Comparison of ENCODE assay signal across 17 cellular contexts in the genomic region with DNA sequence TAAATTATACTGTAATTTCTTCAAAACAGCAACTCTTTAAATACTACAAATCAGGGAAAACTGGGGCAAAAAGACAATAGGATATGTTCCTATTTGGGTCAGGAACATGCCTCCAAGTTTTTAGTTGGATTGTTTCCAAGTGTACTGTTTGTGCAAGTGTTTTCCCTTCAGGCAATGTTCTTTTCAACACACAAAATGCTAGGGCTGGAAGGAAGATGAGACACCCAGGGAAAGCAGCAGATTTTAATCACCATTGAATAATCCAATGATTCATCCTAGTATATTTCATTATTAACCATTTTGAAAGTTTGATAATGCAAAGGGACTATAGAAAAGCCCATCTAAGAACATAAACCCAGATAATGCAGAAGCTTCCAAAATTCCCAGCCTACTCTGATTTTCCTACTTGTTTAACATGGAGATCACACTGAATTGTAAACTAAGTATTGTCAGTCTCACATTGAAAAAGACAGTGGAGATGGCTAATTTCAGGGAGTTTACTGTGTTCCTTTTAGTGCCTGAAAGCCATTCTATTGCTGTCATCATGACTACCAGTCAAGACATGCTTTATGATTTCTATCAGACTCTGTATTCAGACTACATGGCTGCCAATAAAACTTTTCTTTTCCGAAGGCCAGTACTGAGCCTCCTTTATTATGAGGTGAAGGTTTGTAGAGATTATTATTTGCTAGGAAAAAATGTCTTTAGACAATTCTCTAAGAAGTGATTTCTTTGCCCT. TPM values are rescaled to one million over a fixed set of nuclear protein-coding genes. Genes with fewer than 3 reads are reported as not detected.
DNase-seq lines count a peak whose midpoint lies in the region; ATAC-seq, FAIRE-seq and TF ChIP-seq lines count a peak whose summit lies in the region.
"Had no signal": no experiment of that assay in that cellular context is flagged by ENCODE, and none has a peak within 500 bp of the region (broad histone marks: within the 10 kb centered on the region; RNA-seq: fewer than 3 reads in every experiment).

No MANE protein-coding gene starts in this region.

- 0% methylated on average over 1 of the region's 1 CpG for WGBS in A549 (ENCODE audit: missing lambda C conversion rate)
- whole genome bisulfite sequencing in small intestine, 3 donors: 61 to 74% (median 64%) methylated on average over 1 of the region's 1 CpG

- CTCF ChIA-PET in A549 (lab: Yijun Ruan, JAX) (interaction anchor here (1.1 kb wide), 1 partner anchor 20 kb away, joined by 4 read pairs; no protein-coding TSS in a partner anchor), HCT116 (lab: Charles Lee) (no interaction called here)

- TF ChIP-seq EP300 in A549 (IDR thresholded peaks at IDR 0.05): peak in 1 of 2 experiments; percentile 24; a peak in 2 of 5 replicates

- H3K79me2 ChIP-seq in HCT116 (ENCODE audit: insufficient read depth, low read length): no peaks in the 10 kb centered on the region

- H3K4me3 ChIP-seq in A549 (no peak overlapping the region), HCT116 (replicated peaks in 1 of 2; ENCODE audit: low read depth in 1 of 2, low read length in 2 of 2) (peak overlapping the region in 1 of 2 experiments; percentile 30; a peak in 2 of 4 replicates), foreskin fibroblast (ENCODE audit: low read depth in 1 of 2, low read length in 2 of 2) (no peak overlapping the region), small intestine (ENCODE audit: low read depth in 1 of 2, low read length in 2 of 2) (no peak overlapping the region)
- H3K4me3 ChIP-seq: upper lobe of left lung had no signal

- H3K27me3 ChIP-seq in HCT116 (ENCODE audit: insufficient read depth, low read length): no peaks in the 10 kb centered on the region
- no peaks in the 10 kb centered on the region for H3K27me3 ChIP-seq in small intestine (ENCODE audit: control insufficient read depth in 2 of 2, insufficient read depth in 2 of 2, low read length in 2 of 2)
- H3K27me3 ChIP-seq: upper lobe of left lung had no signal

- H3K9me3 ChIP-seq in A549: no peaks in the 10 kb centered on the region
- H3K9me3 ChIP-seq in HCT116 (ENCODE audit: control insufficient read depth in 1 of 2, insufficient read depth in 1 of 2, low read depth in 1 of 2, low read length in 2 of 2): no peaks in the 10 kb centered on the region
- no peaks in the 10 kb centered on the region for H3K9me3 ChIP-seq in small intestine (ENCODE audit: control insufficient read depth, low read depth)
- H3K9me3 ChIP-seq: upper lobe of left lung had no signal

- H3K9me2 ChIP-seq in HCT116 (ENCODE audit: insufficient read depth): no peaks in the 10 kb centered on the region

- FAIRE-seq in A549 (lab: Jason Lieb, UNC) (peak; percentile 96), small intestine (lab: Jason Lieb, UNC) (no peak)
- FAIRE-seq: GM12892 had no signal

- no peak for TF ChIP-seq POLR2A in A549 (IDR thresholded peaks at IDR 0.05; ENCODE audit: low read length)
- TF ChIP-seq POLR2A in HCT116 (IDR thresholded peaks at IDR 0.05; ENCODE audit: borderline replicate concordance, extremely low read depth, insufficient read depth, insufficient read length): no peak

- POLR2A ChIA-PET in A549 (lab: Yijun Ruan, JAX): interaction anchor here (1.0 kb wide), 1 partner anchor 91 kb away, joined by 3 read pairs; no protein-coding TSS in a partner anchor
- POLR2A ChIA-PET in HCT116 (lab: Charles Lee): no interaction called here

- H3K4me2 ChIP-seq in A549 (peak overlapping the region; percentile 74), HCT116 (ENCODE audit: low read length) (peak overlapping the region; percentile 81)

- no peaks in the 10 kb centered on the region for H3K36me3 ChIP-seq in HCT116 (ENCODE audit: control insufficient read depth in 1 of 2, insufficient read depth in 2 of 2, low read length in 2 of 2)
- no peaks in the 10 kb centered on the region for H3K36me3 ChIP-seq in small intestine (ENCODE audit: control insufficient read depth in 2 of 2, insufficient read depth in 2 of 2, low read length in 2 of 2)
- H3K36me3 ChIP-seq: upper lobe of left lung had no signal

- TF ChIP-seq RAD21 in A549 (conservative IDR thresholded peaks at IDR 0.05 in 1 of 2, IDR thresholded peaks at IDR 0.05 in 1 of 2) (no peak; a peak in 1 of 5 replicates), HCT116 (IDR thresholded peaks at IDR 0.05; ENCODE audit: low read depth) (no peak)

- ATAC-seq in A549 (peak; percentile 21 to 55; a peak in 3 of 6 replicates), HCT116 (no peak), GM21360 (IDR thresholded peaks at IDR 0.05; ENCODE audit: unreplicated experiment) (no peak)

- peak overlapping the region; percentile 84 to 90 for H3K27ac ChIP-seq in A549
- H3K27ac ChIP-seq in HCT116 (ENCODE audit: low read depth, low read length): no peak overlapping the region
- no peak overlapping the region for H3K27ac ChIP-seq in small intestine (ENCODE audit: low read depth in 1 of 2, low read length in 1 of 2)
- H3K27ac ChIP-seq: upper lobe of left lung had no signal

- DNase-seq in A549 (ENCODE audit: low read depth in 1 of 2, low spot score in 1 of 2): peak in 1 of 2 experiments; percentile 44
- DNase-seq in HCT116 (ENCODE audit: low read depth, low spot score): no peak
- peak; percentile 37 for DNase-seq in amniotic epithelial cell (ENCODE audit: low read depth)
- DNase-seq in foreskin fibroblast: peak; percentile 61 to 85
- no peak for DNase-seq in NCI-H526 (lab: John Stamatoyannopoulos, UW)
- DNase-seq in small intestine: no peak
- DNase-seq in stimulated activated CD4-positive, alpha-beta T cell treated with anti-CD3 and anti-CD28 coated beads, Interleukin-4, amount 100 ng/mL, for 1 hour: no peak
- DNase-seq: activated CD4-positive, alpha-beta memory T cell treated with anti-CD3 and anti-CD28 coated beads, Interleukin-2, amount 10 ng/mL, durations not matched to agents 7 days and 5 days; activated gamma-delta T cell; AML-193; caudate nucleus; DMS53; MV-4-11; NCI-H526 treated with DMSO at 0.1 percent for 48 hours; upper lobe of left lung had no signal

- TF ChIP-seq CTCF in A549 (IDR thresholded peaks at IDR 0.05) (no peak), HCT116 (IDR thresholded peaks at IDR 0.05 in 2 of 3, conservative IDR thresholded peaks at IDR 0.05 in 1 of 3; ENCODE audit: borderline replicate concordance in 1 of 3, insufficient read depth in 1 of 3, low read depth in 2 of 3, low read length in 2 of 3) (no peak), foreskin fibroblast (IDR thresholded peaks at IDR 0.05; ENCODE audit: low read depth, low read length) (no peak)

- peaks cover 76% of the 10 kb centered on the region for H3K4me1 ChIP-seq in A549
- H3K4me1 ChIP-seq in HCT116 (ENCODE audit: control insufficient read depth in 1 of 2, insufficient read depth in 2 of 2, low read length in 2 of 2): peaks cover 14 to 59% of the 10 kb centered on the region in 2 experiments; a peak in 3 of 4 replicates
- no peaks in the 10 kb centered on the region for H3K4me1 ChIP-seq in small intestine (ENCODE audit: control insufficient read depth in 2 of 2, insufficient read depth in 1 of 2, low read depth in 1 of 2, low read length in 1 of 2)
- H3K4me1 ChIP-seq: upper lobe of left lung had no signal

- intact Hi-C loops in HCT116 (cut with micrococcal nuclease): no loop called here

- no peaks in the 10 kb centered on the region for H4K20me1 ChIP-seq in HCT116 (ENCODE audit: insufficient read depth)

- peak overlapping the region; percentile 61 for H2AFZ ChIP-seq in HCT116 (ENCODE audit: low read depth, low read length, poor library complexity, severe bottlenecking)

- peak overlapping the region; percentile 32 for H3K9ac ChIP-seq in HCT116 (ENCODE audit: low read length)

- RAD21 ChIA-PET in HCT116 (lab: Charles Lee; ENCODE audit: low non-redundant PET in 1 of 2, low total read pairs in 2 of 2, uncharacterized antibody in 2 of 2, unreplicated experiment in 2 of 2): no interaction called here

- BruUV-seq in HCT116 (replicated peaks; lab: Mats Ljungman, UMichigan): no TSS peak

TF ChIP-seq in A549, 52 proteins besides CTCF, POLR2A, EP300 and RAD21:
- TF ChIP-seq CHD4 (IDR thresholded peaks at IDR 0.05; ENCODE audit: borderline replicate concordance) (no peak), CEBPB (IDR thresholded peaks at IDR 0.05) (peak; percentile 38 to 46; a peak in 2 of 4 replicates), HDAC2 (IDR thresholded peaks at IDR 0.05) (no peak), JUNB (IDR thresholded peaks at IDR 0.05) (peak; percentile 40; the same call in 1 of the 2 replicates), GATA3 (IDR thresholded peaks at IDR 0.05; ENCODE audit: borderline replicate concordance) (peak; percentile 66; the same call in 1 of the 2 replicates), FOSL2 (IDR thresholded peaks at IDR 0.05) (peak; percentile 42), FOSL2 (CRISPR knock-in tag; IDR thresholded peaks at IDR 0.05) (peak; percentile 56)

TF ChIP-seq in HCT116, 20 proteins besides CTCF, POLR2A, EP300 and RAD21 (continues in another document):
- TF ChIP-seq FOSL1 (IDR thresholded peaks at IDR 0.05; ENCODE audit: low read depth) (peak; percentile 29; the same call in 1 of the 2 replicates), SRF (IDR thresholded peaks at IDR 0.05; ENCODE audit: low read depth) (no peak)

RNA-seq across cellular contexts. Expression of a gene that starts 38.6 kb away (rescaled TPM):
- polyA plus RNA-seq in A549 (2011; rRNA removed) (19.8 and 24.3 TPM in 2 replicates), A549 (2017; fragmentation: RNase III; extraction: RNeasy Plus Mini Kit Qiagen cat#74134 plus additional on column Dnase treatment) (12.5 to 14.2 TPM (median 13.0 TPM) in 3 replicates), small intestine (under 1 TPM in 1 of 3 donors, not detected in 2; 0.43 TPM)
- 8.7 and 9.9 TPM in 2 replicates for polyA plus RNA-seq in A549 (2012; cell fraction: cytosol; rRNA removed)
- 45.5 and 50.8 TPM in 2 replicates for polyA plus RNA-seq in A549 (2012; cell fraction: nucleus; rRNA removed)
- 20.6 and 21.2 TPM in 2 replicates for polyA minus RNA-seq in A549 (2011; rRNA and poly(A)+ RNA removed)
- total RNA-seq in HCT116 (2021; ENCODE audit: unreplicated experiment): 2.4 TPM
- polyA plus RNA-seq in HCT116 (2012): 0.09 and 0.43 TPM in 2 replicates
- total RNA-seq: activated CD4-positive, alpha-beta memory T cell treated with anti-CD3 and anti-CD28 coated beads, Interleukin-2, amount 10 ng/mL, durations not matched to agents 7 days and 5 days had no signal

RNA-seq across cellular contexts. Expression of a gene that starts 40.0 kb away (rescaled TPM):
- polyA plus RNA-seq in A549 (2011; rRNA removed): 48.6 and 67.8 TPM in 2 replicates
- polyA plus RNA-seq in A549 (2012; cell fraction: cytosol; rRNA removed): 16.3 and 18.7 TPM in 2 replicates
- polyA plus RNA-seq in A549 (2012; cell fraction: nucleus; rRNA removed): 114 and 140 TPM in 2 replicates
- 17.5 to 22.3 TPM (median 21.3 TPM) in 3 replicates for polyA plus RNA-seq in A549 (2017; fragmentation: RNase III; extraction: RNeasy Plus Mini Kit Qiagen cat#74134 plus additional on column Dnase treatment)
- 45.2 and 57.0 TPM in 2 replicates for polyA minus RNA-seq in A549 (2011; rRNA and poly(A)+ RNA removed)
- total RNA-seq in HCT116 (2021; ENCODE audit: unreplicated experiment): 29.4 TPM
- polyA plus RNA-seq in HCT116 (2012): 5.4 and 7.7 TPM in 2 replicates
- polyA plus RNA-seq in small intestine: 1 to 10 TPM in 1 of 3 donors, not detected in 2; 1.8 TPM
- total RNA-seq: activated CD4-positive, alpha-beta memory T cell treated with anti-CD3 and anti-CD28 coated beads, Interleukin-2, amount 10 ng/mL, durations not matched to agents 7 days and 5 days had no signal

Comparison
In these comparisons a context has a peak if more than half of its experiments do, and no peak if none do; other contexts are left out.
1. ATAC-seq: peak in A549 (2 of 2); none in HCT116 (single experiment) and GM21360 (single experiment).
2. DNase-seq: peak in amniotic epithelial cell (single experiment) and foreskin fibroblast (2 of 2); none in HCT116 (single experiment), NCI-H526 (0 of 2), small intestine (single experiment) and stimulated activated CD4-positive, alpha-beta T cell treated with anti-CD3 and anti-CD28 coated beads, Interleukin-4, amount 100 ng/mL, for 1 hour (single experiment).
3. H3K27ac ChIP-seq: peak in A549 (2 of 2); none in HCT116 (single experiment) and small intestine (0 of 2).
4. RNA of a gene that starts 38.6 kb away (polyA plus RNA-seq): 8.7 to 50.8 TPM in A549; 0.43 TPM in small intestine; every median in the first group is over 4 times any median in the second.
5. RNA of a gene that starts 40.0 kb away (polyA plus RNA-seq): 16.3 to 140 TPM in A549; 1.8 TPM in small intestine; every median in the first group is over 4 times any median in the second.